In the genomic region with DNA sequence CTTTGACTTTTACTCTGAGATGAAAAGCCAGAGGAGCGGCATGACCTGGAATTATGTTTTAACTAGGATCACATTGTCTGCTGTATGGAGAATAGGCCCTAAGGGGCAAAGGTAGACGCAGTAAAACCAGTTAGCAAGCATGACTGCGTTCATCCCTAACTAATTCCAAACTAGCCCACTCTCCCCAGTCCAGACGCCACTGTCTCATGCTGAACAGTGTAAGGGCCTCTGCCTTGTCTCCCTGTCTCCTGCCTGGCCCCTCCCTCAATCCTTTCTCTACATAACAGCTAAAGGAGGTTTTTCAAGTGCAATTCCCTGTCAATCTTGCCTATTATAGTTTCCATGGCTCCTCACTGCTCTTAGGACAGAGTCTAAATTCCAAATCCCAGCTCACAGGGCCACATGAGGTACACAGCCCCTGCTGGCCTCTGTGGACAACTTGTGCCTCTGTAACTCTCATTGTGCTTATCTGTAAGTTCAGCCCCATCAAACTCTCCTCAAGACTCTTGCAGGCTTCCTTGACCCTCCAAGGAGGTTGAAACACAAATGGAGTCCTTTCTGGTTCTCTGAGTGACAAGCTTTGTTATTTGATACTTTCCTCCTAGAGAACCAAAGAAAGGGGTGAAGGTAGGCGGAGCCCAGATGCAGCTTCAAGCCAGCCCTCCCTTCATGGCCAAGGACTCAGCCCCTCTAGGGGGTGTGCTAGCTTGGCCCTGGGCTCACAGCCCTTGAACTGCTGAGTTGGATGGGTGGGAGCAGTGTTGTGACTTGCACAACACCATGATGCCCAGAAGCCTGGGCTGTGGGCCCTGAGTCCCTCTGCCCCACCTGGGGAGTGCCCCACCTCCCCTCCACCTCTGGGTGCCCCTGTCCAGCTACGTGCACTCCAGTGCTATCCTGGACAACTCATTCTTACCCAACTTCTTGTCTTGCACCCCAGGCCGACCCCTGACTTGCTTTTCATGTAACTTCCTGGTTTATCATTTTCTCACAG, we compare ENCODE assay signal across 2 cellular contexts.
TF ChIP-seq lines count a peak whose summit lies in the region.

No MANE protein-coding gene starts in this region.

TF ChIP-seq in HCT116, 20 proteins besides CTCF, POLR2A, EP300 and RAD21 (continued from another document):
- TF ChIP-seq, protein P1, sequence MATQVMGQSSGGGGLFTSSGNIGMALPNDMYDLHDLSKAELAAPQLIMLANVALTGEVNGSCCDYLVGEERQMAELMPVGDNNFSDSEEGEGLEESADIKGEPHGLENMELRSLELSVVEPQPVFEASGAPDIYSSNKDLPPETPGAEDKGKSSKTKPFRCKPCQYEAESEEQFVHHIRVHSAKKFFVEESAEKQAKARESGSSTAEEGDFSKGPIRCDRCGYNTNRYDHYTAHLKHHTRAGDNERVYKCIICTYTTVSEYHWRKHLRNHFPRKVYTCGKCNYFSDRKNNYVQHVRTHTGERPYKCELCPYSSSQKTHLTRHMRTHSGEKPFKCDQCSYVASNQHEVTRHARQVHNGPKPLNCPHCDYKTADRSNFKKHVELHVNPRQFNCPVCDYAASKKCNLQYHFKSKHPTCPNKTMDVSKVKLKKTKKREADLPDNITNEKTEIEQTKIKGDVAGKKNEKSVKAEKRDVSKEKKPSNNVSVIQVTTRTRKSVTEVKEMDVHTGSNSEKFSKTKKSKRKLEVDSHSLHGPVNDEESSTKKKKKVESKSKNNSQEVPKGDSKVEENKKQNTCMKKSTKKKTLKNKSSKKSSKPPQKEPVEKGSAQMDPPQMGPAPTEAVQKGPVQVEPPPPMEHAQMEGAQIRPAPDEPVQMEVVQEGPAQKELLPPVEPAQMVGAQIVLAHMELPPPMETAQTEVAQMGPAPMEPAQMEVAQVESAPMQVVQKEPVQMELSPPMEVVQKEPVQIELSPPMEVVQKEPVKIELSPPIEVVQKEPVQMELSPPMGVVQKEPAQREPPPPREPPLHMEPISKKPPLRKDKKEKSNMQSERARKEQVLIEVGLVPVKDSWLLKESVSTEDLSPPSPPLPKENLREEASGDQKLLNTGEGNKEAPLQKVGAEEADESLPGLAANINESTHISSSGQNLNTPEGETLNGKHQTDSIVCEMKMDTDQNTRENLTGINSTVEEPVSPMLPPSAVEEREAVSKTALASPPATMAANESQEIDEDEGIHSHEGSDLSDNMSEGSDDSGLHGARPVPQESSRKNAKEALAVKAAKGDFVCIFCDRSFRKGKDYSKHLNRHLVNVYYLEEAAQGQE (IDR thresholded peaks at IDR 0.05; ENCODE audit: low read depth) = no peak
- TF ChIP-seq ELF1 (IDR thresholded peaks at IDR 0.05; ENCODE audit: borderline replicate concordance, low read depth) (no peak), SP1 (IDR thresholded peaks at IDR 0.05; ENCODE audit: low read depth) (no peak), EGR1 (IDR thresholded peaks at IDR 0.05; ENCODE audit: low read depth) (no peak), JUND (IDR thresholded peaks at IDR 0.05) (no peak), CEBPB (IDR thresholded peaks at IDR 0.05; ENCODE audit: low read depth) (no peak), EZH2phosphoT487 (IDR thresholded peaks at IDR 0.05; ENCODE audit: borderline replicate concordance) (no peak)

TF ChIP-seq in SK-N-SH treated with all-trans-retinoic acid at 6 μM for 48 hours, 23 proteins besides CTCF, POLR2A, EP300 and RAD21 (continued from another document):
- TF ChIP-seq TSHZ2 (CRISPR knock-in tag; IDR thresholded peaks at IDR 0.05) (no peak), ISL1 (CRISPR knock-in tag; IDR thresholded peaks at IDR 0.05) (no peak), TCF4 (CRISPR knock-in tag; IDR thresholded peaks at IDR 0.05; ENCODE audit: borderline replicate concordance) (no peak)
- TF ChIP-seq, protein P2, sequence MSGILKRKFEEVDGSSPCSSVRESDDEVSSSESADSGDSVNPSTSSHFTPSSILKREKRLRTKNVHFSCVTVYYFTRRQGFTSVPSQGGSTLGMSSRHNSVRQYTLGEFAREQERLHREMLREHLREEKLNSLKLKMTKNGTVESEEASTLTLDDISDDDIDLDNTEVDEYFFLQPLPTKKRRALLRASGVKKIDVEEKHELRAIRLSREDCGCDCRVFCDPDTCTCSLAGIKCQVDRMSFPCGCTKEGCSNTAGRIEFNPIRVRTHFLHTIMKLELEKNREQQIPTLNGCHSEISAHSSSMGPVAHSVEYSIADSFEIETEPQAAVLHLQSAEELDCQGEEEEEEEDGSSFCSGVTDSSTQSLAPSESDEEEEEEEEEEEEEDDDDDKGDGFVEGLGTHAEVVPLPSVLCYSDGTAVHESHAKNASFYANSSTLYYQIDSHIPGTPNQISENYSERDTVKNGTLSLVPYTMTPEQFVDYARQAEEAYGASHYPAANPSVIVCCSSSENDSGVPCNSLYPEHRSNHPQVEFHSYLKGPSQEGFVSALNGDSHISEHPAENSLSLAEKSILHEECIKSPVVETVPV (CRISPR knock-in tag; IDR thresholded peaks at IDR 0.05) = no peak
TF ChIP-seq in SK-N-SH treated with all-trans-retinoic acid at 6 μM for 48 hours: peak in this region for 0.
